ENCODE assay signal across 1 cellular context in the genomic region with DNA sequence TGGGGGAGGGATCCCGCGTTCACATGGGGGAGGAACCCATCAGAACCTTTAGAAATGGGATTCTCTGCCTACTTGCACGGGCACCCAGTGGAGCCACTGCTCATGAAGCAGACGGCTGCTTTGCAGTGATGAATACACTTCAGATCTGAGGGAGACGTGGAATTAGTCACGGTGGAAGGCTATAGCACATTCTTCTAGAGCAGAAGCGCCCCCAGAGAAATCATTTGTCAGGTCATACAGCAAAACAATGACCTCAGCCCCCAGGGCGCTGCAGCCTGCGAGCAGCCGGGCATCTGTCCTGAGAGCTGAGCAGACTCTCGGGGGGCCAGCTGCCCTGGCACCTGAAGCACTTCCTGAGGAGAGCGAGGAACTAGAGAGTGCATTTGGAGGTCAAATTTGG.
TF ChIP-seq lines count a peak whose summit lies in the region.

No MANE protein-coding gene starts in this region.

TF ChIP-seq in H1, 55 proteins besides CTCF, POLR2A, EP300 and RAD21:
- TF ChIP-seq BCL11A (IDR thresholded peaks at IDR 0.05; ENCODE audit: low read depth in 2 of 2, low read length in 2 of 2): no peak
- TF ChIP-seq, protein P1, sequence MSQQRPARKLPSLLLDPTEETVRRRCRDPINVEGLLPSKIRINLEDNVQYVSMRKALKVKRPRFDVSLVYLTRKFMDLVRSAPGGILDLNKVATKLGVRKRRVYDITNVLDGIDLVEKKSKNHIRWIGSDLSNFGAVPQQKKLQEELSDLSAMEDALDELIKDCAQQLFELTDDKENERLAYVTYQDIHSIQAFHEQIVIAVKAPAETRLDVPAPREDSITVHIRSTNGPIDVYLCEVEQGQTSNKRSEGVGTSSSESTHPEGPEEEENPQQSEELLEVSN (IDR thresholded peaks at IDR 0.05): no peak
- TF ChIP-seq RXRA (IDR thresholded peaks at IDR 0.05; ENCODE audit: insufficient read depth, low read depth, low read length): no peak
- TF ChIP-seq, protein P2, sequence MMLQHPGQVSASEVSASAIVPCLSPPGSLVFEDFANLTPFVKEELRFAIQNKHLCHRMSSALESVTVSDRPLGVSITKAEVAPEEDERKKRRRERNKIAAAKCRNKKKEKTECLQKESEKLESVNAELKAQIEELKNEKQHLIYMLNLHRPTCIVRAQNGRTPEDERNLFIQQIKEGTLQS (IDR thresholded peaks at IDR 0.05; ENCODE audit: insufficient read depth, low read depth, low read length): no peak
- no peak for TF ChIP-seq KDM5A (IDR thresholded peaks at IDR 0.05; ENCODE audit: low read length)
